Comparison of ENCODE assay signal across 10 cellular contexts in the genomic region with DNA sequence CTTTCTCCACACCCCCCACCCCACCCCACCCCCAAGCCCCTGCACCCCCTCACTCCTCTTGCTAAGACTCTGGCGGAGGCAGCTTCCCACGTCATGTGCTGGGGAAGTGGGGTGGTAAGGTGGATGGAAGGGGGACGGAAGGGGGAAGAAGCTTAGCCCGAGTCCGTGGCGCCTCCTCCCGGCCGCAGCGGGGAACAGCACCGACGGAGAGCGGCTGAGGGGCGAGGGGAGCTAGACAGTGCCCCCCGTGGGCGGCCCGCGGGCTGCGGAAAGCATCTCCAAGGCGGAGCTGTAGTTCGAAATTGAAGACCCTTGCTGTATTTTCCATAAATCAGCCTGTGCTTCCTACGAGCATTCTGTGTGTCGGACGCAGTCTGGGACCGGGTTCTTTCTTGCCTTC.
DNase-seq lines count a peak whose midpoint lies in the region; ATAC-seq, FAIRE-seq and TF ChIP-seq lines count a peak whose summit lies in the region.
"Had no signal": no experiment of that assay in that cellular context is flagged by ENCODE, and none has a peak within 500 bp of the region (broad histone marks: within the 10 kb centered on the region; RNA-seq: fewer than 3 reads in every experiment).

No MANE protein-coding gene starts in this region.

- no peak for TF ChIP-seq POLR2A in H54 (IDR thresholded peaks at IDR 0.05; ENCODE audit: low read depth, low read length)

- FAIRE-seq in H54 (lab: Jason Lieb, UNC), result no peak

- peak; percentile 60 for DNase-seq in activated CD8-positive, alpha-beta memory T cell treated with anti-CD3 and anti-CD28 coated beads, Interleukin-2, amount 50 U/mL, for 48 hours
- no peak for DNase-seq in activated CD8-positive, alpha-beta memory T cell treated with anti-CD3 and anti-CD28 coated beads, Interleukin-2, amount 50 U/mL, for 4 hours
- DNase-seq in NCI-H1694 (lab: John Stamatoyannopoulos, UW) (peak; percentile 80), head of caudate nucleus (peak in 24 of 42 donors; percentile 8 to 71 (median 44)), H54 (ENCODE audit: insufficient read length, low spot score) (no peak)
- DNase-seq in stimulated activated CD8-positive, alpha-beta memory T cell treated with anti-CD3 and anti-CD28 coated beads, Interleukin-4, amount 100 ng/mL, for 48 hours, result peak; percentile 50
- DNase-seq: CD4-positive, CD25-positive, alpha-beta regulatory T cell; tibial artery had no signal

- no peak for ATAC-seq in GM18867 (IDR thresholded peaks at IDR 0.05; ENCODE audit: unreplicated experiment)
- ATAC-seq in HG03196 (IDR thresholded peaks at IDR 0.05; ENCODE audit: unreplicated experiment), result no peak

- intact Hi-C loops in head of caudate nucleus (cut with DNase I), result no loop called here

Comparison
In these comparisons a context has a peak if more than half of its experiments do, and no peak if none do; other contexts are left out.
1. DNase-seq: peak in activated CD8-positive, alpha-beta memory T cell treated with anti-CD3 and anti-CD28 coated beads, Interleukin-2, amount 50 U/mL, for 48 hours (single experiment), NCI-H1694 (single experiment), head of caudate nucleus (24 of 42) and stimulated activated CD8-positive, alpha-beta memory T cell treated with anti-CD3 and anti-CD28 coated beads, Interleukin-4, amount 100 ng/mL, for 48 hours (single experiment); none in activated CD8-positive, alpha-beta memory T cell treated with anti-CD3 and anti-CD28 coated beads, Interleukin-2, amount 50 U/mL, for 4 hours (single experiment) and H54 (single experiment).